9 cellular contexts compared by ENCODE assay signal in genomic region chr18:52339891-52340371, GRCh38. TPM values are rescaled to one million over a fixed set of nuclear protein-coding genes. Genes with fewer than 3 reads are reported as not detected.
DNase-seq lines count a peak whose midpoint lies in the region; ATAC-seq, FAIRE-seq and TF ChIP-seq lines count a peak whose summit lies in the region.
"Had no signal": no experiment of that assay in that cellular context is flagged by ENCODE, and none has a peak within 500 bp of the region (broad histone marks: within the 10 kb centered on the region; RNA-seq: fewer than 3 reads in every experiment).

A gene with protein sequence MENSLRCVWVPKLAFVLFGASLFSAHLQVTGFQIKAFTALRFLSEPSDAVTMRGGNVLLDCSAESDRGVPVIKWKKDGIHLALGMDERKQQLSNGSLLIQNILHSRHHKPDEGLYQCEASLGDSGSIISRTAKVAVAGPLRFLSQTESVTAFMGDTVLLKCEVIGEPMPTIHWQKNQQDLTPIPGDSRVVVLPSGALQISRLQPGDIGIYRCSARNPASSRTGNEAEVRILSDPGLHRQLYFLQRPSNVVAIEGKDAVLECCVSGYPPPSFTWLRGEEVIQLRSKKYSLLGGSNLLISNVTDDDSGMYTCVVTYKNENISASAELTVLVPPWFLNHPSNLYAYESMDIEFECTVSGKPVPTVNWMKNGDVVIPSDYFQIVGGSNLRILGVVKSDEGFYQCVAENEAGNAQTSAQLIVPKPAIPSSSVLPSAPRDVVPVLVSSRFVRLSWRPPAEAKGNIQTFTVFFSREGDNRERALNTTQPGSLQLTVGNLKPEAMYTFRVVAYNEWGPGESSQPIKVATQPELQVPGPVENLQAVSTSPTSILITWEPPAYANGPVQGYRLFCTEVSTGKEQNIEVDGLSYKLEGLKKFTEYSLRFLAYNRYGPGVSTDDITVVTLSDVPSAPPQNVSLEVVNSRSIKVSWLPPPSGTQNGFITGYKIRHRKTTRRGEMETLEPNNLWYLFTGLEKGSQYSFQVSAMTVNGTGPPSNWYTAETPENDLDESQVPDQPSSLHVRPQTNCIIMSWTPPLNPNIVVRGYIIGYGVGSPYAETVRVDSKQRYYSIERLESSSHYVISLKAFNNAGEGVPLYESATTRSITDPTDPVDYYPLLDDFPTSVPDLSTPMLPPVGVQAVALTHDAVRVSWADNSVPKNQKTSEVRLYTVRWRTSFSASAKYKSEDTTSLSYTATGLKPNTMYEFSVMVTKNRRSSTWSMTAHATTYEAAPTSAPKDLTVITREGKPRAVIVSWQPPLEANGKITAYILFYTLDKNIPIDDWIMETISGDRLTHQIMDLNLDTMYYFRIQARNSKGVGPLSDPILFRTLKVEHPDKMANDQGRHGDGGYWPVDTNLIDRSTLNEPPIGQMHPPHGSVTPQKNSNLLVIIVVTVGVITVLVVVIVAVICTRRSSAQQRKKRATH (N-terminal part only) (plus strand): TSS chr18:52340197. CDS start chr18:52340788, 591 bp downstream.

- H3K27ac ChIP-seq in dorsolateral prefrontal cortex, result peak within 1 kb of the TSS in 21 of 59 donors; percentile 6 to 86 (median 66)

- no peak for TF ChIP-seq POLR2A in GM12892 (IDR thresholded peaks at IDR 0.05; ENCODE audit: low read depth, low read length)

- DNase-seq in DMS79 treated with DMSO at 0.1 percent for 48 hours (lab: John Stamatoyannopoulos, UW), result peak; percentile 9
- no peak for DNase-seq in DMS79 (lab: John Stamatoyannopoulos, UW)
- peak; percentile 52 for DNase-seq in NCI-H460 (ENCODE audit: extremely low read depth, low read depth)
- peak; percentile 15 to 81 (median 76) for DNase-seq in dorsolateral prefrontal cortex
- peak; percentile 49 for DNase-seq in mucosa of gallbladder (ENCODE audit: low spot score)
- DNase-seq in GM12892 (ENCODE audit: insufficient read length), result no peak
- DNase-seq in germinal center (ENCODE audit: low spot score), result no peak

- H3K4me3 ChIP-seq in dorsolateral prefrontal cortex, result peak within 1 kb of the TSS; percentile 45 to 77 (median 62)

- peaks cover 0 to 52% (median 12%) of the 10 kb centered on the region in 45 donors for H3K27me3 ChIP-seq in dorsolateral prefrontal cortex

- intact Hi-C loops in dorsolateral prefrontal cortex (cut with DNase I), result loop anchor here (5.0 to 10.0 kb wide), 6 partner anchors 85 to 715 kb away; no protein-coding TSS in a partner anchor

- TF ChIP-seq CTCF in dorsolateral prefrontal cortex (IDR thresholded peaks at IDR 0.05 in 54 of 56, conservative IDR thresholded peaks at IDR 0.05 in 2 of 56; ENCODE audit: low read depth in 1 of 56, partially characterized antibody in 56 of 56), result peak; percentile 8 to 82 (median 63)

- no peak for FAIRE-seq in GM12892 (lab: Jason Lieb, UNC)
- FAIRE-seq: A204.1 had no signal

- no peak for ATAC-seq in HG02885 (IDR thresholded peaks at IDR 0.05; ENCODE audit: poor library complexity, unreplicated experiment)

RNA-seq across cellular contexts. Expression of the gene that starts here (rescaled TPM):
- 0.03 and 0.05 TPM in 2 replicates for total RNA-seq in NCI-H460 (2014; rRNA removed; shearing (Covaris generic))
- polyA plus RNA-seq in NCI-H460 (2014; cell fraction: nucleus; rRNA removed), result 0.04 TPM in 1 of 2 replicates, not detected in the other
- total RNA-seq in dorsolateral prefrontal cortex (10 to 100 TPM in 119 of 120 experiments, 1 to 10 TPM in 1; 9.7 to 54.6 (median 23.8) TPM), mucosa of gallbladder (not detected)
- not detected for polyA plus RNA-seq in GM12892 (2012; ENCODE audit: missing spikeins)

Comparison
In these comparisons a context has a peak if more than half of its experiments do, and no peak if none do; other contexts are left out.
1. RNA of the gene that starts here (total RNA-seq): 9.7 to 54.6 TPM in dorsolateral prefrontal cortex; 0.03 to 0.05 TPM in NCI-H460 and not detected in mucosa of gallbladder (single experiment); every median in the first group is over 10 times any median in the second.
2. DNase-seq: peak in DMS79 treated with DMSO at 0.1 percent for 48 hours (single experiment) and dorsolateral prefrontal cortex (10 of 10); none in DMS79 (single experiment), GM12892 (single experiment) and germinal center (single experiment).
3. Peak in DNase-seq in NCI-H460; RNA of the gene not detected or under 1 TPM.
4. Peak in DNase-seq in mucosa of gallbladder; RNA of the gene not detected or under 1 TPM.